1 cellular context compared by ENCODE assay signal in genomic region chr19:50994129-50994528, GRCh38.
TF ChIP-seq lines count a peak whose summit lies in the region.

No MANE protein-coding gene starts in this region.

TF ChIP-seq in GM23338, 12 proteins besides CTCF, POLR2A, EP300 and RAD21:
- no peak for TF ChIP-seq ZNF114 (CRISPR knock-in tag; IDR thresholded peaks at IDR 0.05)
- TF ChIP-seq EZH2phosphoT487 (IDR thresholded peaks at IDR 0.05; ENCODE audit: unreplicated experiment): no peak
- no peak for TF ChIP-seq JUNB (IDR thresholded peaks at IDR 0.05; ENCODE audit: unreplicated experiment)
